ENCODE assay signal across 8 cellular contexts in genomic region chr9:135907446-135908333, GRCh38. TPM values are rescaled to one million over a fixed set of nuclear protein-coding genes. Genes with fewer than 3 reads are reported as not detected.
DNase-seq lines count a peak whose midpoint lies in the region; ATAC-seq and TF ChIP-seq lines count a peak whose summit lies in the region.

Gene CAMSAP1, minus strand, starts transcription at chr9:135907546. Its CDS starts 387 bp downstream, at chr9:135907159.

- peaks cover 23% of the 10 kb centered on the region for H3K9me3 Mint-ChIP-seq in HFFc6

- peak within 1 kb of the TSS; percentile 84 for H3K4me3 Mint-ChIP-seq in HFFc6

- H3K27me3 Mint-ChIP-seq in HFFc6 (ENCODE audit: insufficient read depth): no peaks in the 10 kb centered on the region; the same call in 1 of the 2 replicates

- TF ChIP-seq CTCF in GM06990 (IDR thresholded peaks at IDR 0.05; ENCODE audit: insufficient read depth, low read length, poor library complexity, severe bottlenecking) (no peak), HFFc6 (IDR thresholded peaks at IDR 0.05) (no peak)

- peak within 1 kb of the TSS; percentile 71 for H3K27ac Mint-ChIP-seq in HFFc6

- H3K36me3 Mint-ChIP-seq in HFFc6 (ENCODE audit: low read depth): peaks cover 50% of the 10 kb centered on the region

- ATAC-seq in SK-N-SH treated with all-trans-retinoic acid at 6 μM for 48 hours: peak; percentile 93

- H3K4me3 ChIP-seq in GM06990 (replicated peaks; ENCODE audit: low read depth, low read length): peak within 1 kb of the TSS; percentile 75

- DNase-seq in GM06990 (ENCODE audit: extremely low read depth, insufficient read length) (peak; percentile 92), HFFc6 (peak; percentile 89), NCI-H1092 (lab: John Stamatoyannopoulos, UW) (peak; percentile 90), globus pallidus (ENCODE audit: low spot score) (peak; percentile 90), occipital lobe (lab: John Stamatoyannopoulos, UW) (peak; percentile 92), superior temporal gyrus (ENCODE audit: extremely low spot score) (peak; percentile 87)
- peak; percentile 91 for DNase-seq in activated naive CD4-positive, alpha-beta T cell treated with anti-CD3 and anti-CD28 coated beads, Interleukin-2, amount 50 U/mL, for 16 hours

- H3K27me3 ChIP-seq in GM06990 (replicated peaks; ENCODE audit: control insufficient read depth, insufficient read depth, low read length): no peaks in the 10 kb centered on the region

- H3K4me1 Mint-ChIP-seq in HFFc6 (ENCODE audit: low read depth): peaks cover 50% of the 10 kb centered on the region

- peaks cover 2% of the 10 kb centered on the region; the same call in 1 of the 2 replicates for H3K36me3 ChIP-seq in GM06990 (ENCODE audit: control insufficient read depth, insufficient read depth, low read length)

TF ChIP-seq in SK-N-SH treated with all-trans-retinoic acid at 6 μM for 48 hours, 23 proteins besides CTCF, POLR2A, EP300 and RAD21:
- TF ChIP-seq BACH2 (CRISPR knock-in tag; IDR thresholded peaks at IDR 0.05; ENCODE audit: borderline replicate concordance) (no peak), ZFP3 (CRISPR knock-in tag; IDR thresholded peaks at IDR 0.05) (0 out of 2 replicates have a peak, but pooled peaks have one; percentile 55)

RNA-seq across cellular contexts. Expression of gene CAMSAP1, which starts in this region (rescaled TPM):
- total RNA-seq in HFFc6 (2021; fragmentation: NEBNext Ultra II Directional; extraction: Animal tissue kit (Norgen Biotek cat#: 25700)): 10 to 100 TPM; 14.9 to 22.8 (median 18.1) TPM
- total RNA-seq in occipital lobe: 128 TPM

Comparison
In these comparisons a context has a peak if more than half of its experiments do, and no peak if none do; other contexts are left out.
1. Peak in every context shown above with its lines: DNase-seq, ATAC-seq and H3K4me3 ChIP-seq.